In the genomic region with DNA sequence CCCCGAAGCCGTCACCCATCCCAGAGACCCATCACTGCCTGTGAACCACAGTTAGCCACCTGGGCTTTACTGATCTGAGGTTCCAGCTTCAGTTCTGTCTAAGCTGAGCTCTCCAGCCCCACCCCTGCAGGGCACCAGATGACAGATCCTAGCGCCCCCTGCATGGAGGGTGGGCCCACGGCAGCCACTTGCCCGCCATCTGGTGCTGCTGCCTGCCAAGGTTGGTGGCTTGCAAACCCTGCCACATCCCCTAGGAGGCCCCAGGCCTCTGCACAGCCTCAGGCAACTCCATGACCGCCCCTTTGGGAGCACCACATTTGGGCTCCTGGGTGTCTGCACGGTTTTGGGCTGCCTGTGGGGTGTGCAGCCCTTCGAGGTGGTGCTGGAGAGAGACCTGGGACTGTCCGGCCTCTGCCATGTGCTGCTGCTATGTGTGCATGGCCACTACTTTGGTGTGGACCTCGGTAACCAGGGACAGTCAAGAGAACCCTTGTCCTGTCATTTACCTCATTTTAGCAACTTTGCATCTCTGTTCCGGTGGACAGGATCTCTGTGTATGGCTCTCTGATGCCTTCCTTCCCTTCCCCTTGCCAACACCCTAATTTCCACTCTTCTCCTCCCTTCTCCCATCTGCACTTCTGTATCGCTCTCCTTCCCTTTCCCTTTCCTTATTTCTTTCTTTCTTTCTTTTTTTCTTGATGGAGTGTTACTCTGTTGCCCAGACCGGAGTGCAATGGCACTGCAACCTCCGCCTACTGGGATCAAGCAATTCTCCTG, we compare ENCODE assay signal across 11 cellular contexts. TPM values are rescaled to one million over a fixed set of nuclear protein-coding genes. Genes with fewer than 3 reads are reported as not detected.
DNase-seq lines count a peak whose midpoint lies in the region; ATAC-seq lines count a peak whose summit lies in the region.
"Had no signal": no experiment of that assay in that cellular context is flagged by ENCODE, and none has a peak within 500 bp of the region (broad histone marks: within the 10 kb centered on the region; RNA-seq: fewer than 3 reads in every experiment).

No MANE protein-coding gene starts in this region.

- DNase-seq in ELF-1 (ENCODE audit: low read depth, low spot score) = peak; percentile 72
- peak; percentile 40 for DNase-seq in HT-29 (ENCODE audit: low spot score)
- DNase-seq in SW480 (ENCODE audit: low spot score) = peak; percentile 38
- no peak for DNase-seq in left lobe of liver (ENCODE audit: low spot score)
- DNase-seq in middle frontal gyrus (ENCODE audit: extremely low spot score, low spot score) = no peak
- no peak for DNase-seq in NCI-H2029 (lab: John Stamatoyannopoulos, UW)
- no peak for DNase-seq in MG63
- DNase-seq: activated effector memory CD4-positive, alpha-beta T cell treated with Interleukin-2 at 50 U/mL for 16 hours; NCI-H1417 had no signal

- H3K27me3 ChIP-seq in MG63 = peaks cover 30% of the 10 kb centered on the region
- H3K27me3 ChIP-seq: vagina had no signal

- H3K9me3 ChIP-seq in MG63 = no peaks in the 10 kb centered on the region
- H3K9me3 ChIP-seq: vagina had no signal

- ATAC-seq in left lobe of liver = peak; percentile 56

- no peaks in the 10 kb centered on the region for H3K36me3 ChIP-seq in MG63
- H3K36me3 ChIP-seq: vagina had no signal

- H3K4me3 ChIP-seq in MG63 = no peak overlapping the region
- H3K4me3 ChIP-seq: vagina had no signal

RNA-seq across cellular contexts. Expression of gene SDHAF1, which starts 17.4 kb away (rescaled TPM):
- 70.6 and 70.7 TPM in 2 replicates for total RNA-seq in HT-29 (2014; rRNA removed; shearing (Covaris generic))
- total RNA-seq in left lobe of liver = 13.9 TPM
- total RNA-seq in MG63 (2014; rRNA removed; shearing (Covaris generic); ENCODE audit: low replicate concordance) = 46.1 and 77.8 TPM in 2 replicates

RNA-seq across cellular contexts. Expression of gene SYNE4, which starts 31.0 kb away (rescaled TPM):
- total RNA-seq in HT-29 (2014; rRNA removed; shearing (Covaris generic)) = 8.6 and 9.4 TPM in 2 replicates
- total RNA-seq in left lobe of liver = 6.5 TPM
- total RNA-seq in MG63 (2014; rRNA removed; shearing (Covaris generic); ENCODE audit: low replicate concordance) = 0.22 and 0.23 TPM in 2 replicates
- total RNA-seq: skeletal muscle tissue had no signal

RNA-seq across cellular contexts. Expression of gene ALKBH6, which starts 36.4 kb away (rescaled TPM):
- 90.6 and 124 TPM in 2 replicates for total RNA-seq in HT-29 (2014; rRNA removed; shearing (Covaris generic))
- total RNA-seq in left lobe of liver = 10.3 TPM
- total RNA-seq in MG63 (2014; rRNA removed; shearing (Covaris generic); ENCODE audit: low replicate concordance) = 25.1 and 26.1 TPM in 2 replicates

RNA-seq across cellular contexts. Expression of gene LRFN3, which starts 41.5 kb away (rescaled TPM):
- total RNA-seq in HT-29 (2014; rRNA removed; shearing (Covaris generic)) = 3.0 and 6.5 TPM in 2 replicates
- total RNA-seq in left lobe of liver = 8.4 TPM
- total RNA-seq in MG63 (2014; rRNA removed; shearing (Covaris generic); ENCODE audit: low replicate concordance) = 2.3 and 2.9 TPM in 2 replicates

RNA-seq across cellular contexts. Expression of gene CLIP3, which starts 55.0 kb away (rescaled TPM):
- 0.13 and 0.31 TPM in 2 replicates for total RNA-seq in HT-29 (2014; rRNA removed; shearing (Covaris generic))
- 1.3 TPM for total RNA-seq in left lobe of liver
- total RNA-seq in MG63 (2014; rRNA removed; shearing (Covaris generic); ENCODE audit: low replicate concordance) = not detected in 2 replicates

Comparison
In these comparisons a context has a peak if more than half of its experiments do, and no peak if none do; other contexts are left out.
1. DNase-seq: peak in ELF-1 (single experiment), HT-29 (single experiment) and SW480 (single experiment); none in left lobe of liver (single experiment), middle frontal gyrus (single experiment), NCI-H2029 (single experiment) and MG63 (single experiment).